Comparison of ENCODE assay signal across 9 cellular contexts in the genomic region with DNA sequence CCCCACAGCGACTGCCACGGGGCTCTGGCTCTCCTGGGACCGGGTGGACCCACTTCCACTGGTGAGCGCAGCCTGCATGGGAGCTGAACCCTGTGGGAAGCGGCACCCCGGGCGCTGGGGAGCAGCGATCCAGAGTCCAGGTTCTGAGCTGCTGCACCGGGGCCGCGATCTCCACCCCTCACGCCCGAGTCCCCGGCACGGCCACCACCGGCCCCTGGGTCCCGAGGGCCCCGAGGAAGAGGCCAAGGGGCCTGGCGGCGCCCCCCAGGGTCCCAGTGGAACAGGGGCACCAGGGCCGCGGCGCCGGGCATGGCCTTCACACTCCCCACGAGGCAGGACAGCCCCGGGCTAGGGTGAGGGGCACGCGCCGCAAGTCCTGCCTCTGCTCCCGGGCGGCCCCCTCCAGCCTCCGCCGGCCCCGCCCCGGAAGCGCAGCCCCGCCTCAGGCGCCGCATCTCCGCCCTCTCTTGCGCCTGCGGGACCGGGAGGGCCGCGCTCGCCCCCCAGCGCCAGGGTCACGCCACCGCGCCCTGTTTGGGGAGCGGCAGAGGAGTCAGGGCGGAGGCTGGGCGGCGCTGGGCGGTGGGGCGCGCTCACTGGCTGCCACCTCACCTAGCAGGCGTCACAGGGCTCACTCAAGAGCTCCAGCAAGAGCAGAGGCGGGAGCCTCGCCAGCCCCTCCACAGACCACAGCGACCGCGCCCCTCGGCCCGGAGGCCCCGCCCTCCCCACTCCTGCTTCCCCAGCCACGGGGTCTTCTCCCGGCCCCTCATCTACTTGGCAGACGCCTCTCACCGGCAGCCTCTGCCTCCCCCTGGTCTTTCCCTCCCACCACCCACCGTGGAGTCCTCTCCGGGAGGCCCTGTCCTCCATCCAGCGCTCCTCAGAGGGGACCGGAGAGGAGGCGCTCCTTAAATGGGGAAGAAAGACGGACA. TPM values are rescaled to one million over a fixed set of nuclear protein-coding genes. Genes with fewer than 3 reads are reported as not detected.
DNase-seq lines count a peak whose midpoint lies in the region; ATAC-seq and TF ChIP-seq lines count a peak whose summit lies in the region.
"Had no signal": no experiment of that assay in that cellular context is flagged by ENCODE, and none has a peak within 500 bp of the region (broad histone marks: within the 10 kb centered on the region; RNA-seq: fewer than 3 reads in every experiment).

No MANE protein-coding gene starts in this region.

- H3K36me3 Mint-ChIP-seq in glutamatergic neuron (ENCODE audit: unreplicated experiment) (no peaks in the 10 kb centered on the region), osteocyte (ENCODE audit: unreplicated experiment) (peaks cover 11% of the 10 kb centered on the region)

- H3K4me1 Mint-ChIP-seq in glutamatergic neuron (ENCODE audit: low read depth, unreplicated experiment), result peaks cover 16% of the 10 kb centered on the region
- H3K4me1 Mint-ChIP-seq in osteocyte (ENCODE audit: unreplicated experiment), result peaks cover 11% of the 10 kb centered on the region

- WGBS in testis, 2 donors, result 5 to 14% methylated on average over 29 to 76 of the region's 76 CpGs

- intact Hi-C loops in testis (cut with DNase I; ENCODE audit: low total_unique reads), result no loop called here

- H3K9me3 Mint-ChIP-seq in glutamatergic neuron (ENCODE audit: unreplicated experiment) (peaks cover 3% of the 10 kb centered on the region), osteocyte (ENCODE audit: unreplicated experiment) (no peaks in the 10 kb centered on the region)

- peak overlapping the region; percentile 73 to 86 for H3K27ac ChIP-seq in testis
- H3K27ac ChIP-seq: KMS-11 had no signal

- TF ChIP-seq CTCF in glutamatergic neuron (IDR thresholded peaks at IDR 0.05; ENCODE audit: partially characterized antibody, unreplicated experiment), result peak; percentile 71
- peak; percentile 48 for TF ChIP-seq CTCF in osteocyte (IDR thresholded peaks at IDR 0.05)
- TF ChIP-seq CTCF in testis (IDR thresholded peaks at IDR 0.05), result peak; percentile 54 to 61 (median 56)

- no peaks in the 10 kb centered on the region for H3K9me3 ChIP-seq in testis

- H3K27me3 Mint-ChIP-seq in glutamatergic neuron (ENCODE audit: unreplicated experiment) (peaks cover 2% of the 10 kb centered on the region), osteocyte (ENCODE audit: unreplicated experiment) (no peaks in the 10 kb centered on the region)

- peak overlapping the region; percentile 82 for H3K4me3 Mint-ChIP-seq in glutamatergic neuron (ENCODE audit: unreplicated experiment)
- no peak overlapping the region for H3K4me3 Mint-ChIP-seq in osteocyte (ENCODE audit: unreplicated experiment)

- no peaks in the 10 kb centered on the region for H3K27me3 ChIP-seq in testis

- ATAC-seq in GM19395 (IDR thresholded peaks at IDR 0.05; ENCODE audit: unreplicated experiment) (peak; percentile 93), HG03521 (IDR thresholded peaks at IDR 0.05; ENCODE audit: unreplicated experiment) (peak; percentile 91)

- no peaks in the 10 kb centered on the region for H3K36me3 ChIP-seq in testis (ENCODE audit: low read depth, missing control alignments)

- DNase-seq in AML-193 (lab: John Stamatoyannopoulos, UW) (peak; percentile 1 to 5), RPMI8226 (peak; percentile 79), glutamatergic neuron (peak; percentile 94), osteocyte (ENCODE audit: extremely low spot score, unreplicated experiment) (no peak), testis (peak; percentile 85)
- peak; percentile 93 for DNase-seq in activated naive CD4-positive, alpha-beta T cell treated with anti-CD3 and anti-CD28 coated beads, Interleukin-2, amount 50 U/mL, for 16 hours

- H3K4me1 ChIP-seq in testis, result peaks cover 25% of the 10 kb centered on the region

- no peak for TF ChIP-seq POLR2A in testis (IDR thresholded peaks at IDR 0.05)

- H3K4me3 ChIP-seq in testis, result peak overlapping the region; percentile 48 to 66

- peak overlapping the region; percentile 23 for H3K27ac Mint-ChIP-seq in glutamatergic neuron (ENCODE audit: unreplicated experiment)
- peak overlapping the region; percentile 58 for H3K27ac Mint-ChIP-seq in osteocyte (ENCODE audit: unreplicated experiment)

RNA-seq across cellular contexts. Expression of a gene that starts 26.8 kb away (rescaled TPM):
- total RNA-seq in glutamatergic neuron (ENCODE audit: unreplicated experiment), result 32.4 TPM
- total RNA-seq in osteocyte, result 51.6 and 52.8 TPM in 2 replicates
- total RNA-seq in testis, result 10 to 100 TPM; 61.3 to 73.5 TPM
- polyA plus RNA-seq in testis (ENCODE audit: insufficient read depth, low read depth, low replicate concordance), result 73.5 TPM

RNA-seq across cellular contexts. Expression of a gene that starts 27.4 kb away (rescaled TPM):
- total RNA-seq in glutamatergic neuron (ENCODE audit: unreplicated experiment) (115 TPM), osteocyte (73.5 and 78.1 TPM in 2 replicates), testis (100 to 1,000 TPM; 149 to 159 TPM)
- 123 TPM for polyA plus RNA-seq in testis (ENCODE audit: insufficient read depth, low read depth, low replicate concordance)

RNA-seq across cellular contexts. Expression of a gene that starts 51.6 kb away (rescaled TPM):
- total RNA-seq in glutamatergic neuron (ENCODE audit: unreplicated experiment), result 13.8 TPM
- 45.0 and 47.5 TPM in 2 replicates for total RNA-seq in osteocyte
- 10 to 100 TPM; 52.0 to 62.7 TPM for total RNA-seq in testis
- polyA plus RNA-seq in testis (ENCODE audit: insufficient read depth, low read depth, low replicate concordance), result 20.2 TPM
